Comparison of ENCODE assay signal across 8 cellular contexts in genomic region chr1:46616277-46617107, GRCh38. TPM values are rescaled to one million over a fixed set of nuclear protein-coding genes. Genes with fewer than 3 reads are reported as not detected.
A peak's percentile ranks its signal among the peaks of the same experiment; 100 is the strongest.
DNase-seq lines count a peak whose midpoint lies in the region; ATAC-seq and TF ChIP-seq lines count a peak whose summit lies in the region.

Gene MOB3C, minus strand, starts transcription at chr1:46616811. Its CDS starts 3,490 bp downstream, at chr1:46613321.

- H3K9ac ChIP-seq in rectal smooth muscle tissue (ENCODE audit: low read length): peak within 1 kb of the TSS; percentile 54

- TF ChIP-seq CTCF in C4-2B (conservative IDR thresholded peaks at IDR 0.05) (no peak), vagina (IDR thresholded peaks at IDR 0.05) (no peak)

- H3K27me3 ChIP-seq in right cardiac atrium (ENCODE audit: control insufficient read depth, insufficient read depth) (no peaks in the 10 kb centered on the region), rectal smooth muscle tissue (ENCODE audit: control insufficient read depth, insufficient read depth, low read length) (no peaks in the 10 kb centered on the region), vagina (no peaks in the 10 kb centered on the region)

- peak within 1 kb of the TSS; percentile 75 for H3K4me3 ChIP-seq in right cardiac atrium (ENCODE audit: low read length)
- H3K4me3 ChIP-seq in rectal smooth muscle tissue (ENCODE audit: low read length): peak within 1 kb of the TSS; percentile 86
- H3K4me3 ChIP-seq in vagina: peak within 1 kb of the TSS; percentile 77 to 79

- H3K27ac ChIP-seq in C4-2B (peak within 1 kb of the TSS; percentile 60), right cardiac atrium (ENCODE audit: low read length) (peak within 1 kb of the TSS; percentile 84), rectal smooth muscle tissue (ENCODE audit: low read depth, low read length) (peak within 1 kb of the TSS; percentile 88), vagina (peak within 1 kb of the TSS; percentile 92)

- whole genome bisulfite sequencing in right cardiac atrium: under 1% methylated on average over 62 of the region's 62 CpGs

- intact Hi-C loops in right cardiac atrium (cut with DNase I): loop anchor here in 1 of 4 donors (5.0 kb wide), 1 partner anchor 106 kb away; no protein-coding TSS in a partner anchor
- intact Hi-C loops in vagina (cut with DNase I): loop anchor here (5.0 to 10.0 kb wide), 2 partner anchors 51 to 108 kb away; partner anchors contain the start of gene ATPAF1

- DNase-seq in HK-2 (ENCODE audit: unreplicated experiment): peak; percentile 76
- peak; percentile 41 to 75 (median 50) for DNase-seq in T-helper 2 cell
- DNase-seq in anterior cingulate cortex (lab: John Stamatoyannopoulos, UW): peak in 51 of 58 donors; percentile 24 to 77 (median 59)
- DNase-seq in right cardiac atrium: peak; percentile 92 to 96 (median 94)
- DNase-seq in vagina (ENCODE audit: extremely low spot score in 2 of 2): peak in 1 of 2 donors; percentile 95

- H3K4me1 ChIP-seq in right cardiac atrium (ENCODE audit: control insufficient read depth, insufficient read depth, low read length) (peaks cover 16% of the 10 kb centered on the region), rectal smooth muscle tissue (ENCODE audit: control insufficient read depth, insufficient read depth, low read length) (peaks cover 28% of the 10 kb centered on the region), vagina (peaks cover 61% of the 10 kb centered on the region)

- H3K36me3 ChIP-seq in rectal smooth muscle tissue (ENCODE audit: control insufficient read depth, insufficient read depth, low read length) (no peaks in the 10 kb centered on the region), vagina (no peaks in the 10 kb centered on the region)

- TF ChIP-seq POLR2A in vagina (IDR thresholded peaks at IDR 0.05): peak in 1 of 2 donors; percentile 65

- ATAC-seq in GM19395 (IDR thresholded peaks at IDR 0.05; ENCODE audit: unreplicated experiment) (peak; percentile 59), right cardiac atrium (peak; percentile 94)

- H3K9me3 ChIP-seq in right cardiac atrium (ENCODE audit: control insufficient read depth, low read length) (no peaks in the 10 kb centered on the region), vagina (no peaks in the 10 kb centered on the region)

RNA-seq across cellular contexts. Expression of gene MOB3C, which starts in this region (rescaled TPM):
- total RNA-seq in right cardiac atrium (10 to 100 TPM; 14.1 to 20.9 (median 16.5) TPM), vagina (33.9 TPM)
- polyA plus RNA-seq in right cardiac atrium: 10.3 TPM
